Comparison of ENCODE assay signal across 8 cellular contexts in genomic region chr20:17969884-17970409, GRCh38. TPM values are rescaled to one million over a fixed set of nuclear protein-coding genes. Genes with fewer than 3 reads are reported as not detected.
DNase-seq lines count a peak whose midpoint lies in the region; ATAC-seq and TF ChIP-seq lines count a peak whose summit lies in the region.

No MANE protein-coding gene starts in this region.

- peak overlapping the region; percentile 93 for H3K14ac ChIP-seq in IMR-90 (replicated peaks; ENCODE audit: low read depth, low read length)

- peaks cover 2% of the 10 kb centered on the region for H3K9me1 ChIP-seq in IMR-90 (ENCODE audit: insufficient read depth, low read length)

- H3K27ac ChIP-seq in IMR-90 (ENCODE audit: insufficient read depth, low read length) (peak overlapping the region; percentile 96), WERI-Rb-1 (peak overlapping the region; percentile 100)

- peak overlapping the region; percentile 89 for H2BK120ac ChIP-seq in IMR-90 (ENCODE audit: low read depth, low read length)

- peak overlapping the region; percentile 95 for H2BK5ac ChIP-seq in IMR-90 (ENCODE audit: low read depth, low read length, poor library complexity, severe bottlenecking)

- H3K36me3 Mint-ChIP-seq in naive B cell, result peaks cover 0 to 6% of the 10 kb centered on the region in 2 donors

- 7% methylated on average over 3 of the region's 9 CpGs; no CpG with 5 or more reads in 1 of the 2 experiments for WGBS in IMR-90 (ENCODE audit: extremely low coverage in 2 of 2, insufficient read length in 1 of 2), 2 experiments

- peak overlapping the region; percentile 82 to 94 for H4K8ac ChIP-seq in IMR-90 (ENCODE audit: low read depth in 2 of 2, low read length in 2 of 2)

- dilution Hi-C loops in IMR-90 (cut with HindIII; ENCODE audit: low sequenced_read_pairs, unreplicated experiment), result no loop called here

- peak overlapping the region; percentile 94 to 100 (median 96) for H3K4me3 Mint-ChIP-seq in naive B cell

- peak overlapping the region; percentile 95 for H3K56ac ChIP-seq in IMR-90 (ENCODE audit: extremely low read depth, insufficient read depth, low read length)

- H4K20me1 ChIP-seq in IMR-90 (ENCODE audit: insufficient read depth, low read length), result peaks cover 28% of the 10 kb centered on the region

- H3K27ac Mint-ChIP-seq in naive B cell, result peak overlapping the region; percentile 96 to 99 (median 98)

- no peak for TF ChIP-seq CTCF in IMR-90 (conservative IDR thresholded peaks at IDR 0.05; ENCODE audit: low read depth, low read length)
- TF ChIP-seq CTCF in WERI-Rb-1 (IDR thresholded peaks at IDR 0.05; ENCODE audit: low read depth, low read length), result no peak

- POLR2A ChIA-PET in IMR-90 (lab: Charles Lee; ENCODE audit: unreplicated experiment), result no interaction called here

- H3K18ac ChIP-seq in IMR-90 (ENCODE audit: low read depth, low read length), result peak overlapping the region; percentile 70; the same call in 1 of the 2 replicates

- DNase-seq in DMS 273 (lab: John Stamatoyannopoulos, UW; ENCODE audit: unreplicated experiment) (peak; percentile 39), DMS 273 treated with DMSO at 0.1 percent for 48 hours (lab: John Stamatoyannopoulos, UW) (no peak), IMR-90 (peak; percentile 70), WERI-Rb-1 (no peak), erythroblast (lab: John Stamatoyannopoulos, UW) (peak; percentile 67 to 78), naive B cell (peak; percentile 77), cerebellum (ENCODE audit: low spot score) (no peak)

- H2BK20ac ChIP-seq in IMR-90 (ENCODE audit: low read depth, low read length), result peak overlapping the region; percentile 44; the same call in 1 of the 2 replicates

- peak overlapping the region; percentile 79; the same call in 1 of the 2 replicates for H2AK5ac ChIP-seq in IMR-90 (ENCODE audit: low read depth, low read length)

- H3K4ac ChIP-seq in IMR-90 (ENCODE audit: low read depth, low read length), result peak overlapping the region; percentile 94

- peak overlapping the region; percentile 95 for H3K23ac ChIP-seq in IMR-90 (ENCODE audit: low read depth, low read length)

- H2BK15ac ChIP-seq in IMR-90 (ENCODE audit: low read depth, low read length), result peak overlapping the region; percentile 92; the same call in 2 of the 3 replicates

- CTCF ChIA-PET in IMR-90 (lab: Yijun Ruan, JAX), result interaction anchor here (0.6 kb wide), 2 partner anchors 27 to 422 kb away, joined by 7 to 9 read pairs; no protein-coding TSS in a partner anchor

- peak overlapping the region; percentile 91 for H3K4me2 ChIP-seq in IMR-90 (ENCODE audit: low read depth, low read length)

- no peak; the same call in 1 of the 2 replicates for TF ChIP-seq POLR2A in IMR-90 (IDR thresholded peaks at IDR 0.05; ENCODE audit: low read depth, low read length)
- TF ChIP-seq POLR2A in erythroblast (IDR thresholded peaks at IDR 0.05; ENCODE audit: low read length), result no peak

- H3K4me1 ChIP-seq in IMR-90 (ENCODE audit: control insufficient read depth, insufficient read depth, low read length), result peaks cover 10% of the 10 kb centered on the region

- H2AFZ ChIP-seq in IMR-90 (replicated peaks; ENCODE audit: low read length, poor library complexity), result peak overlapping the region; percentile 89

- peak overlapping the region; percentile 94 for H3K9ac ChIP-seq in IMR-90 (ENCODE audit: low read depth, low read length)

- H3K4me3 ChIP-seq in IMR-90 (ENCODE audit: insufficient read depth, low read depth, low read length) (peak overlapping the region; percentile 83), WERI-Rb-1 (ENCODE audit: low read depth, low read length) (peak overlapping the region; percentile 94)

- peak overlapping the region; percentile 91 for H4K91ac ChIP-seq in IMR-90 (ENCODE audit: insufficient read depth, low read depth, low read length)

- H3K79me1 ChIP-seq in IMR-90 (ENCODE audit: low read depth in 1 of 2, low read length in 2 of 2), result peaks cover 10 to 40% of the 10 kb centered on the region in 2 experiments; a peak in 3 of 4 replicates

- H3K9me3 ChIP-seq in IMR-90 (ENCODE audit: control insufficient read depth, insufficient read depth, low read length) (no peaks in the 10 kb centered on the region), WERI-Rb-1 (ENCODE audit: severe bottlenecking) (no peaks in the 10 kb centered on the region)

- intact Hi-C loops in IMR-90 (cut with micrococcal nuclease), result loop anchor here (2.0 kb wide), 1 partner anchor 167 kb away; the partner anchor contains the start of genes KAT14 and PET117

- in situ Hi-C loops in IMR-90 (cut with MboI; ENCODE audit: low sequenced_read_pairs), result no loop called here

- H3K27me3 Mint-ChIP-seq in naive B cell, result no peaks in the 10 kb centered on the region

- H3K27me3 ChIP-seq in IMR-90 (ENCODE audit: control insufficient read depth, insufficient read depth, low read length) (no peaks in the 10 kb centered on the region), WERI-Rb-1 (ENCODE audit: insufficient read depth, low read depth, severe bottlenecking) (no peaks in the 10 kb centered on the region)

- H2AK9ac ChIP-seq in IMR-90 (replicated peaks; ENCODE audit: low read depth, low read length, poor library complexity), result peak overlapping the region; percentile 84

- BruUV-seq in IMR-90 (replicated peaks; lab: Mats Ljungman, UMichigan), result TSS peak; percentile 57

- no peak for ATAC-seq in IMR-90 (ENCODE audit: low read depth)
- ATAC-seq in naive B cell (ENCODE audit: low read depth in 2 of 2), result peak; percentile 9 to 11
- no peak for ATAC-seq in HG02840 (IDR thresholded peaks at IDR 0.05; ENCODE audit: low FRiP score, unreplicated experiment)

- no peaks in the 10 kb centered on the region for H3K9me3 Mint-ChIP-seq in naive B cell

- H3K36me3 ChIP-seq in IMR-90 (ENCODE audit: control insufficient read depth, insufficient read depth, low read length), result no peaks in the 10 kb centered on the region; the same call in 1 of the 2 replicates
- H3K36me3 ChIP-seq in WERI-Rb-1, result peaks cover 64% of the 10 kb centered on the region

- peaks cover 45 to 74% (median 64%) of the 10 kb centered on the region in 3 donors for H3K4me1 Mint-ChIP-seq in naive B cell

- no peak for TF ChIP-seq RAD21 in IMR-90 (IDR thresholded peaks at IDR 0.05; ENCODE audit: low read length)

- peak overlapping the region; percentile 76 for H4K5ac ChIP-seq in IMR-90 (ENCODE audit: low read depth, low read length)

TF ChIP-seq in IMR-90, 13 proteins besides CTCF, POLR2A, EP300 and RAD21:
- TF ChIP-seq BHLHE40 (IDR thresholded peaks at IDR 0.05; ENCODE audit: low read depth, low read length) (no peak), USF2 (IDR thresholded peaks at IDR 0.05; ENCODE audit: low read depth, low read length) (peak; percentile 21; the same call in 1 of the 2 replicates), MXI1 (IDR thresholded peaks at IDR 0.05; ENCODE audit: borderline replicate concordance, low read depth, low read length) (no peak), SMC3 (IDR thresholded peaks at IDR 0.05; ENCODE audit: low read depth, low read length) (no peak), NFE2L2 (IDR thresholded peaks at IDR 0.05; ENCODE audit: low read depth, low read length) (no peak), CEBPB (IDR thresholded peaks at IDR 0.05; ENCODE audit: low read depth, low read length) (no peak), RFX5 (IDR thresholded peaks at IDR 0.05; ENCODE audit: low read depth, low read length) (no peak), MAZ (IDR thresholded peaks at IDR 0.05; ENCODE audit: borderline replicate concordance, low read depth, low read length) (no peak), RCOR1 (IDR thresholded peaks at IDR 0.05; ENCODE audit: insufficient replicate concordance, low read length) (no peak)

RNA-seq across cellular contexts. Expression of gene MGME1, which starts 1.1 kb away (rescaled TPM):
- total RNA-seq in IMR-90 (2012; rRNA removed) (7.2 and 8.1 TPM in 2 replicates), cerebellum (11.3 TPM)
- polyA plus RNA-seq in IMR-90 (2012; rRNA removed) (7.1 and 9.3 TPM in 2 replicates), naive B cell (ENCODE audit: low read depth in 6 of 6) (10 to 100 TPM; 16.3 to 99.1 (median 43.2) TPM)
- 2.2 and 2.3 TPM in 2 replicates for polyA plus RNA-seq in IMR-90 (2012; cell fraction: cytosol; rRNA removed)
- polyA plus RNA-seq in IMR-90 (2012; cell fraction: nucleus; rRNA removed; ENCODE audit: low replicate concordance), result 4.7 and 13.8 TPM in 2 replicates

RNA-seq across cellular contexts. Expression of gene SNX5, which starts 1.4 kb away (rescaled TPM):
- total RNA-seq in IMR-90 (2012; rRNA removed) (65.4 and 85.0 TPM in 2 replicates), cerebellum (79.8 TPM)
- polyA plus RNA-seq in IMR-90 (2012; rRNA removed) (76.7 and 92.8 TPM in 2 replicates), naive B cell (ENCODE audit: low read depth in 6 of 6) (100 to 1,000 TPM; 102 to 151 (median 122) TPM)
- polyA plus RNA-seq in IMR-90 (2012; cell fraction: cytosol; rRNA removed), result 36.7 and 37.4 TPM in 2 replicates
- 163 and 192 TPM in 2 replicates for polyA plus RNA-seq in IMR-90 (2012; cell fraction: nucleus; rRNA removed; ENCODE audit: low replicate concordance)

Comparison
In these comparisons a context has a peak if more than half of its experiments do, and no peak if none do; other contexts are left out.
1. DNase-seq: peak in DMS 273 (single experiment), IMR-90 (single experiment), erythroblast (2 of 2) and naive B cell (single experiment); none in DMS 273 treated with DMSO at 0.1 percent for 48 hours (single experiment), WERI-Rb-1 (single experiment) and cerebellum (single experiment).
2. ATAC-seq: peak in naive B cell (2 of 2); none in IMR-90 (single experiment) and HG02840 (single experiment).